In genomic region chr9:97944612-97945011, GRCh38 we compare ENCODE assay signal across 30 cellular contexts. TPM values are rescaled to one million over a fixed set of nuclear protein-coding genes. Genes with fewer than 3 reads are reported as not detected.
"Had no signal": no experiment of that assay in that cellular context is flagged by ENCODE, and none has a peak within 500 bp of the region (broad histone marks: within the 10 kb centered on the region; RNA-seq: fewer than 3 reads in every experiment).

No MANE protein-coding gene starts in this region.

- H3K4me3 Mint-ChIP-seq: mesothelial cell of epicardium; naive B cell; naive thymus-derived CD8-positive, alpha-beta T cell had no signal

- H3K27ac Mint-ChIP-seq: mesothelial cell of epicardium; naive B cell; naive thymus-derived CD8-positive, alpha-beta T cell had no signal

- H3K9me3 ChIP-seq: esophagus squamous epithelium, gastrocnemius medialis, heart right ventricle, left lung, lower lobe of right lung, mucosa of descending colon had no signal

- H3K4me3 ChIP-seq: coronary artery, dorsolateral prefrontal cortex, esophagus squamous epithelium, gastrocnemius medialis, heart right ventricle, left lung, lower lobe of right lung, mucosa of descending colon had no signal

- H3K4me1 ChIP-seq: esophagus squamous epithelium, gastrocnemius medialis, heart right ventricle, left lung, lower lobe of right lung had no signal

- H3K36me3 ChIP-seq: esophagus squamous epithelium, gastrocnemius medialis, heart right ventricle, left lung, lower lobe of right lung had no signal

- H3K27me3 ChIP-seq: gastrocnemius medialis, left lung had no signal

- DNase-seq: dermis blood vessel endothelial cell; dorsolateral prefrontal cortex; effector CD4-positive, alpha-beta T cell; effector memory CD4-positive, alpha-beta T cell; esophagus squamous epithelium; foreskin fibroblast; foreskin melanocyte; gastrocnemius medialis; glutamatergic neuron; head of caudate nucleus; heart right ventricle; hippocampal formation; left cardiac atrium; left lung; left ventricle myocardium superior; lower lobe of right lung; mesenchymal stem cell; mucosa of descending colon; naive B cell; naive thymus-derived CD8-positive, alpha-beta T cell had no signal

- H3K36me3 Mint-ChIP-seq: mesothelial cell of epicardium; naive B cell; naive thymus-derived CD8-positive, alpha-beta T cell had no signal

- H3K27ac ChIP-seq: coronary artery, dorsolateral prefrontal cortex, esophagus squamous epithelium, gastrocnemius medialis, heart right ventricle, left lung, lower lobe of right lung had no signal

- ATAC-seq: esophagus mucosa; gastrocnemius medialis; heart right ventricle; left cardiac atrium; left lung; left ventricle myocardium superior; lower lobe of right lung; mucosa of descending colon; naive thymus-derived CD8-positive, alpha-beta T cell had no signal

- H3K4me1 Mint-ChIP-seq: mesothelial cell of epicardium; naive B cell; naive thymus-derived CD8-positive, alpha-beta T cell had no signal

RNA-seq across cellular contexts. Expression of gene HEMGN, which starts 6.6 kb away (rescaled TPM):
- total RNA-seq: dermis blood vessel endothelial cell, endothelial cell of umbilical vein, epithelial cell of proximal tubule, esophagus mucosa, esophagus squamous epithelium, glomerular endothelial cell, kidney epithelial cell, left ventricle myocardium superior, lung microvascular endothelial cell, mesenteric fat pad, mesothelial cell of epicardium, mucosa of descending colon had no signal
- polyA plus RNA-seq: endothelial cell of umbilical vein, heart right ventricle, keratinocyte had no signal
